Comparison of ENCODE assay signal across 19 cellular contexts in the genomic region with DNA sequence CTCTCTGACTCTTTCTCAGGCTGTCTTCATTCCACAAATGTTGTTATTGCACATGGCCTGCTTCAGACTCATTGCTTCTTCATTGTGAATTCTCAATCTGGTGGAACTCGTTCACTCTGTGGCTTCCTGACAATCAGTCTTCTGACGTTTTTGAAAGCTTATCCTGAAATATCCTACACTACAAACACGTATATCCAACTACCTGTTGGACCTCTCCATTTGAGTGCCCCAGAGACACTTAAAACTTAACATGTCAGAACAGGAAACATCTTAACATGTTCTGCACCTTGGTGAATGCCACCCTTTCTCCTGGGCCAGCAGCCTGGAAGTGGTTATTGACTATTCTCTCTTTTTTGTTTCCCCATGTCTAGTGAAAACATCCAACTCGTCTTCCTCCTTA. TPM values are rescaled to one million over a fixed set of nuclear protein-coding genes. Genes with fewer than 3 reads are reported as not detected.
DNase-seq lines count a peak whose midpoint lies in the region; ATAC-seq and TF ChIP-seq lines count a peak whose summit lies in the region.
"Had no signal": no experiment of that assay in that cellular context is flagged by ENCODE, and none has a peak within 500 bp of the region (broad histone marks: within the 10 kb centered on the region; RNA-seq: fewer than 3 reads in every experiment).

No MANE protein-coding gene starts in this region.

- dilution Hi-C loops in mammary epithelial cell (cut with HindIII; ENCODE audit: low sequenced_read_pairs), result no loop called here

- no peaks in the 10 kb centered on the region for H3K9me3 ChIP-seq in mammary epithelial cell (replicated peaks; ENCODE audit: insufficient read depth, low read length)
- H3K9me3 ChIP-seq: SJCRH30 had no signal

- no peak for ATAC-seq in HG03521 (IDR thresholded peaks at IDR 0.05; ENCODE audit: unreplicated experiment)

- DNase-seq in activated CD4-positive, alpha-beta T cell treated with anti-CD3 and anti-CD28 coated beads, Interleukin-2, amount 10 ng/mL, durations not matched to agents 24 days and 14 days, result peak; percentile 14
- no peak for DNase-seq in activated CD4-positive, alpha-beta T cell treated with anti-CD3 and anti-CD28 coated beads for 1 hour
- no peak for DNase-seq in HFFc6
- no peak for DNase-seq in chondrocyte (ENCODE audit: low spot score)
- no peak for DNase-seq in osteocyte (ENCODE audit: extremely low spot score, unreplicated experiment)
- no peak for DNase-seq in GM10248 (ENCODE audit: extremely low spot score)
- no peak for DNase-seq in mammary epithelial cell
- DNase-seq: Calu3; CD8-positive, alpha-beta memory T cell; KBM-7; NCI-H1092; NCI-H1436; NCI-H187 treated with DMSO at 0.1 percent for 48 hours; NCI-H2171; NCI-H526 treated with DMSO at 0.1 percent for 48 hours; OCI-M1; SJCRH30 had no signal

- H3K4me1 ChIP-seq in mammary epithelial cell (ENCODE audit: insufficient read depth, low read length), result peaks cover 11% of the 10 kb centered on the region
- H3K4me1 ChIP-seq: SJCRH30 had no signal

- in situ Hi-C loops in mammary epithelial cell (cut with MboI; ENCODE audit: low sequenced_read_pairs in 2 of 2), result no loop called here

- no peak overlapping the region for H2AFZ ChIP-seq in mammary epithelial cell (ENCODE audit: low read depth, low read length)

- CTCF ChIA-PET in GM10248 (lab: Yijun Ruan, JAX) (interaction anchor here (1.0 kb wide), 1 partner anchor 13 kb away, joined by 3 read pairs; no protein-coding TSS in a partner anchor), mammary epithelial cell (lab: Charles Lee; ENCODE audit: low non-redundant PET) (no interaction called here)

- H3K4me2 ChIP-seq in mammary epithelial cell (ENCODE audit: insufficient read depth, low read depth, low read length), result no peak overlapping the region

- no peaks in the 10 kb centered on the region for H3K36me3 Mint-ChIP-seq in activated CD4-positive, alpha-beta T cell treated with anti-CD3 and anti-CD28 coated beads, Interleukin-2, amount 10 ng/mL, durations not matched to agents 24 days and 14 days (ENCODE audit: low read depth)
- H3K36me3 Mint-ChIP-seq in HFFc6 (ENCODE audit: low read depth) (peaks cover 7% of the 10 kb centered on the region), chondrocyte (ENCODE audit: low read depth) (peaks cover 2% of the 10 kb centered on the region), osteocyte (ENCODE audit: unreplicated experiment) (peaks cover 4% of the 10 kb centered on the region)

- H3K4me1 Mint-ChIP-seq in activated CD4-positive, alpha-beta T cell treated with anti-CD3 and anti-CD28 coated beads, Interleukin-2, amount 10 ng/mL, durations not matched to agents 24 days and 14 days, result peaks cover 6% of the 10 kb centered on the region
- H3K4me1 Mint-ChIP-seq in HFFc6 (ENCODE audit: low read depth), result peaks cover 40% of the 10 kb centered on the region
- H3K4me1 Mint-ChIP-seq in chondrocyte (ENCODE audit: low read depth), result peaks cover 44% of the 10 kb centered on the region
- peaks cover 51% of the 10 kb centered on the region for H3K4me1 Mint-ChIP-seq in osteocyte (ENCODE audit: unreplicated experiment)
- H3K4me1 Mint-ChIP-seq: CD8-positive, alpha-beta memory T cell had no signal

- no peak overlapping the region for H3K27ac Mint-ChIP-seq in activated CD4-positive, alpha-beta T cell treated with anti-CD3 and anti-CD28 coated beads, Interleukin-2, amount 10 ng/mL, durations not matched to agents 24 days and 14 days
- H3K27ac Mint-ChIP-seq in HFFc6, result peak overlapping the region; percentile 50
- peak overlapping the region; percentile 20 for H3K27ac Mint-ChIP-seq in chondrocyte (ENCODE audit: unreplicated experiment)
- H3K27ac Mint-ChIP-seq in osteocyte (ENCODE audit: unreplicated experiment), result peak overlapping the region; percentile 69
- H3K27ac Mint-ChIP-seq: CD8-positive, alpha-beta memory T cell had no signal

- intact Hi-C loops in activated CD4-positive, alpha-beta T cell treated with anti-CD3 and anti-CD28 coated beads, Interleukin-2, amount 10 ng/mL, durations not matched to agents 24 days and 14 days (cut with micrococcal nuclease), result no loop called here
- intact Hi-C loops in mammary epithelial cell (cut with micrococcal nuclease), result no loop called here

- no TSS peak for BruUV-seq in mammary epithelial cell (replicated peaks; lab: Mats Ljungman, UMichigan)

- no peak overlapping the region for H3K4me3 ChIP-seq in mammary epithelial cell (replicated peaks in 1 of 3; ENCODE audit: insufficient read depth in 1 of 3, low read depth in 2 of 3, low read length in 3 of 3)
- H3K4me3 ChIP-seq: SJCRH30 had no signal

- H3K79me2 ChIP-seq in mammary epithelial cell (ENCODE audit: insufficient read depth, low read length), result peaks cover 10% of the 10 kb centered on the region

- no peak for TF ChIP-seq CTCF in HFFc6 (IDR thresholded peaks at IDR 0.05)
- no peak for TF ChIP-seq CTCF in chondrocyte (IDR thresholded peaks at IDR 0.05)
- no peak for TF ChIP-seq CTCF in osteocyte (IDR thresholded peaks at IDR 0.05)
- TF ChIP-seq CTCF in GM10248 (IDR thresholded peaks at IDR 0.05; ENCODE audit: control extremely low read depth, extremely low read depth, low read depth, missing control alignments), result no peak
- TF ChIP-seq CTCF in mammary epithelial cell (conservative IDR thresholded peaks at IDR 0.05 in 1 of 2, IDR thresholded peaks at IDR 0.05 in 1 of 2; ENCODE audit: extremely low read depth in 1 of 2, insufficient read depth in 1 of 2, low read depth in 1 of 2, low read length in 2 of 2), result no peak

- no peaks in the 10 kb centered on the region for H3K36me3 ChIP-seq in mammary epithelial cell (ENCODE audit: insufficient read depth, low read length)
- H3K36me3 ChIP-seq: SJCRH30 had no signal

- no peaks in the 10 kb centered on the region for H3K27me3 Mint-ChIP-seq in activated CD4-positive, alpha-beta T cell treated with anti-CD3 and anti-CD28 coated beads, Interleukin-2, amount 10 ng/mL, durations not matched to agents 24 days and 14 days
- no peaks in the 10 kb centered on the region for H3K27me3 Mint-ChIP-seq in HFFc6 (ENCODE audit: insufficient read depth)
- no peaks in the 10 kb centered on the region for H3K27me3 Mint-ChIP-seq in chondrocyte (ENCODE audit: low read depth)
- no peaks in the 10 kb centered on the region for H3K27me3 Mint-ChIP-seq in osteocyte (ENCODE audit: unreplicated experiment)

- no peak overlapping the region for H3K9ac ChIP-seq in mammary epithelial cell (ENCODE audit: insufficient read depth, low read length)

- no peak overlapping the region for H3K27ac ChIP-seq in mammary epithelial cell (ENCODE audit: insufficient read depth, low read depth, low read length)
- H3K27ac ChIP-seq: C4-2B, SJCRH30 had no signal

- no peak overlapping the region for H3K4me3 Mint-ChIP-seq in activated CD4-positive, alpha-beta T cell treated with anti-CD3 and anti-CD28 coated beads, Interleukin-2, amount 10 ng/mL, durations not matched to agents 24 days and 14 days
- H3K4me3 Mint-ChIP-seq in HFFc6 (peak overlapping the region; percentile 11), chondrocyte (ENCODE audit: unreplicated experiment) (no peak overlapping the region), osteocyte (ENCODE audit: unreplicated experiment) (no peak overlapping the region)
- H3K4me3 Mint-ChIP-seq: CD8-positive, alpha-beta memory T cell had no signal

- H3K9me3 Mint-ChIP-seq in activated CD4-positive, alpha-beta T cell treated with anti-CD3 and anti-CD28 coated beads, Interleukin-2, amount 10 ng/mL, durations not matched to agents 24 days and 14 days, result peaks cover 14% of the 10 kb centered on the region
- H3K9me3 Mint-ChIP-seq in HFFc6, result no peaks in the 10 kb centered on the region
- H3K9me3 Mint-ChIP-seq in chondrocyte (ENCODE audit: low read depth), result peaks cover 4% of the 10 kb centered on the region
- H3K9me3 Mint-ChIP-seq in osteocyte (ENCODE audit: unreplicated experiment), result peaks cover 6% of the 10 kb centered on the region
- H3K9me3 Mint-ChIP-seq: CD8-positive, alpha-beta memory T cell had no signal

- POLR2A ChIA-PET in GM10248 (lab: Yijun Ruan, JAX), result no interaction called here

- no peaks in the 10 kb centered on the region for H3K27me3 ChIP-seq in mammary epithelial cell (ENCODE audit: insufficient read depth, low read length)

- 69% methylated on average over 4 of the region's 4 CpGs for WGBS in mammary epithelial cell (ENCODE audit: low coverage, missing lambda C conversion rate)

- H4K20me1 ChIP-seq in mammary epithelial cell (ENCODE audit: insufficient read depth, low read length), result no peaks in the 10 kb centered on the region

RNA-seq across cellular contexts. Expression of gene AIG1, which starts 50.8 kb away (rescaled TPM):
- total RNA-seq in activated CD4-positive, alpha-beta T cell treated with anti-CD3 and anti-CD28 coated beads, Interleukin-2, amount 10 ng/mL, durations not matched to agents 24 days and 14 days, result 2.9 and 4.7 TPM in 2 replicates
- total RNA-seq in HFFc6 (2021; fragmentation: NEBNext Ultra II Directional; extraction: Animal tissue kit (Norgen Biotek cat#: 25700)), result 10 to 100 TPM; 50.7 to 70.5 (median 52.5) TPM
- total RNA-seq in chondrocyte, result 29.5 to 42.0 TPM (median 32.2 TPM) in 3 replicates
- total RNA-seq in osteocyte, result 40.2 and 40.5 TPM in 2 replicates
- 100 to 1,000 TPM in 1 of 2 donors, 10 to 100 TPM in 1; 93.9 to 113 TPM for total RNA-seq in mammary epithelial cell
- polyA plus RNA-seq in mammary epithelial cell, result 93.8 TPM
- 135 TPM for polyA minus RNA-seq in mammary epithelial cell
